Comparison of ENCODE assay signal across 7 cellular contexts in the genomic region with DNA sequence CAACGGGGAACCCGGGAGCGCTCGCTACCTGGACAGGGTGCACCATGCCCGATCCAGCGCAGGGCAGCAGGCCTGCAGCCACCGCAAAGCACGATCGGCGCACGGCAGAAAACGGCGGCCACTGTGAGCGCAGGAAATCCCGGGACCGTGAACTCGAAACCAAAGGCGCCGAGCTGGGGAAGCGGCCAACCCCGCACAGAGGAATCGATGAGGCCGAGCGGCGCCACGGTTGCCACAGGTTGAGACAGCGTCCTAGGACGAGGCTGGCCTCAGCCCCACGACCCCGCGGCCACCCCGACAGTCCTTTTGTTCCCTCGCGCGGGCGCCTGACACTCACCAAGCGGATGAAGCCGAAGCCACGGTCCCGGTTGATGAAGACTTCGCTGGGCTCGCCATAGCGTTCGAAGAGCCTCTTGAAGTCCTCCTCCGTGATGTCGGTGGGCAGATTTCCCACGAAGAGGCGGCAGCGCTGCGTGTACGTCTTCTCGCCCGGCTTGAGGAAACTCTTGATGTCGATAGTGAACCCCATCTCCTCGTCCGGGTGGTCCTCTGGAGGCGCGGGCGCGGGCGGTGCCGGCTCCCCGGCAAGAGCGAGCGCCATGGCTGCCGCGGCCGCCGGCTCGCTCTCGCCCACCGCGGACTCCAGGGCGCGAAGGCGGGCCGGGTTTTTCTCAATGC.
A peak's percentile ranks its signal among the peaks of the same experiment; 100 is the strongest.
DNase-seq lines count a peak whose midpoint lies in the region; ATAC-seq and TF ChIP-seq lines count a peak whose summit lies in the region.

No MANE protein-coding gene starts in this region.

- DNase-seq in NCI-H748 (lab: John Stamatoyannopoulos, UW; ENCODE audit: unreplicated experiment), result peak; percentile 85
- peak; percentile 74 for DNase-seq in activated T-cell treated with anti-CD3 and anti-CD28 coated beads, Interleukin-2, amount 50 U/mL, for 24 hours
- peak; percentile 70 to 84 for DNase-seq in erythroblast (lab: John Stamatoyannopoulos, UW)
- DNase-seq in stimulated activated CD8-positive, alpha-beta memory T cell treated with anti-CD3 and anti-CD28 coated beads, Interleukin-7, amount 100 ng/mL, for 24 hours (ENCODE audit: low read depth), result peak; percentile 26

- H3K27ac Mint-ChIP-seq in activated T-cell treated with anti-CD3 and anti-CD28 coated beads, Interleukin-2, amount 50 U/mL, for 24 hours, result peak overlapping the region; percentile 99

- peaks cover 10% of the 10 kb centered on the region for H3K4me1 Mint-ChIP-seq in activated T-cell treated with anti-CD3 and anti-CD28 coated beads, Interleukin-2, amount 50 U/mL, for 24 hours (ENCODE audit: low read depth)

- no peaks in the 10 kb centered on the region for H3K4me1 ChIP-seq in muscle layer of colon (ENCODE audit: insufficient read depth, low read length)

- peaks cover 29% of the 10 kb centered on the region for H3K36me3 Mint-ChIP-seq in activated T-cell treated with anti-CD3 and anti-CD28 coated beads, Interleukin-2, amount 50 U/mL, for 24 hours (ENCODE audit: low read depth)

- ATAC-seq in GM18517 (IDR thresholded peaks at IDR 0.05; ENCODE audit: unreplicated experiment), result peak; percentile 47
- ATAC-seq in HG02870 (IDR thresholded peaks at IDR 0.05; ENCODE audit: unreplicated experiment), result peak; percentile 44

- no peaks in the 10 kb centered on the region for H3K36me3 ChIP-seq in muscle layer of colon (ENCODE audit: insufficient read depth, low read length)

- H3K27ac ChIP-seq in muscle layer of colon (ENCODE audit: low read depth, low read length), result peak overlapping the region; percentile 94

- no peaks in the 10 kb centered on the region for H3K9me3 Mint-ChIP-seq in activated T-cell treated with anti-CD3 and anti-CD28 coated beads, Interleukin-2, amount 50 U/mL, for 24 hours

- no peaks in the 10 kb centered on the region for H3K27me3 ChIP-seq in muscle layer of colon (ENCODE audit: control insufficient read depth in 1 of 2, insufficient read depth in 2 of 2, low read length in 2 of 2)

- H3K4me3 ChIP-seq in muscle layer of colon (ENCODE audit: low read depth in 1 of 2, low read length in 2 of 2), result peak overlapping the region; percentile 73 to 94

- peak overlapping the region; percentile 93 for H3K9ac ChIP-seq in muscle layer of colon (ENCODE audit: low read length)

- peak overlapping the region; percentile 99 for H3K4me3 Mint-ChIP-seq in activated T-cell treated with anti-CD3 and anti-CD28 coated beads, Interleukin-2, amount 50 U/mL, for 24 hours

- H3K27me3 Mint-ChIP-seq in activated T-cell treated with anti-CD3 and anti-CD28 coated beads, Interleukin-2, amount 50 U/mL, for 24 hours, result no peaks in the 10 kb centered on the region

- H3K9me3 ChIP-seq in muscle layer of colon (ENCODE audit: low read length), result no peaks in the 10 kb centered on the region

- no peak for TF ChIP-seq POLR2A in erythroblast (IDR thresholded peaks at IDR 0.05; ENCODE audit: low read length)

Comparison
In these comparisons a context has a peak if more than half of its experiments do, and no peak if none do; other contexts are left out.
1. Peak in every context shown above with its lines: DNase-seq, ATAC-seq, H3K4me3 ChIP-seq and H3K27ac ChIP-seq.
2. DNase-seq: peak in every context shown above with its lines; median percentile 85 in NCI-H748; 77 in erythroblast; 74 in activated T-cell treated with anti-CD3 and anti-CD28 coated beads, Interleukin-2, amount 50 U/mL, for 24 hours; 26 in stimulated activated CD8-positive, alpha-beta memory T cell treated with anti-CD3 and anti-CD28 coated beads, Interleukin-7, amount 100 ng/mL, for 24 hours.